In the genomic region with DNA sequence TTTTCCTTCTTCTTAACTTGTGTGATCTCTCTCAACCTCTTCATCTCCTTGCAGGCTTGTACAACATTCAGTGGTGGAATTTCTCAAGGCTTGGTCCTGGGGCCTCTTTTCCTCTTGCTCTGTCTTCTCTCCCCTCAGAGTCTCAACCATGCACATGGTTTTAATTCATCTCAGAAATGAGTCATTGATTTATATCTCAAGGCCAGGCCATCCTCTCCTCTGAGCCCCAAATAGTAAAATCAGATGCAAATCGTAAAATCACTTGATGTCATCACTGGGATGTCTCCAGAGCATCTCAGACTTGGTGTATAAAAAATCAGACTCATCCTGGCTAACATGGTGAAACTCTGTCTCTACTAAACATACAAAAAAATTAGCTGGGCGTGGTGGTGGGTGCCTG, we compare ENCODE assay signal across 19 cellular contexts.
DNase-seq lines count a peak whose midpoint lies in the region; TF ChIP-seq lines count a peak whose summit lies in the region.
"Had no signal": no experiment of that assay in that cellular context is flagged by ENCODE, and none has a peak within 500 bp of the region (broad histone marks: within the 10 kb centered on the region; RNA-seq: fewer than 3 reads in every experiment).

No MANE protein-coding gene starts in this region.

- H3K4me1 ChIP-seq in adipocyte (ENCODE audit: control insufficient read depth, insufficient read depth, low read length), result peaks cover 48% of the 10 kb centered on the region
- H3K4me1 ChIP-seq: A549, BE2C, Peyer's patch had no signal

- H3K27me3 ChIP-seq in adipocyte (replicated peaks; ENCODE audit: control insufficient read depth, insufficient read depth, low read length), result no peaks in the 10 kb centered on the region
- H3K27me3 ChIP-seq: Peyer's patch had no signal

- no peaks in the 10 kb centered on the region for H3K36me3 ChIP-seq in adipocyte (ENCODE audit: control insufficient read depth, insufficient read depth, low read length, severe bottlenecking)
- H3K36me3 ChIP-seq: BE2C, Peyer's patch had no signal

- peak; percentile 90 for DNase-seq in AG09309 (ENCODE audit: low read depth)
- peak; percentile 85 for DNase-seq in GM04504 (ENCODE audit: low read depth)
- peak; percentile 19 for DNase-seq in adipocyte (ENCODE audit: low read depth)
- peak; percentile 6 for DNase-seq in iris pigment epithelial cell (ENCODE audit: low read depth)
- no peak for DNase-seq in stimulated activated CD4-positive, alpha-beta T cell treated with anti-CD3 and anti-CD28 coated beads, Interleukin-4, amount 100 ng/mL, for 1 hour
- no peak for DNase-seq in foreskin melanocyte
- DNase-seq in NCI-H1417 (lab: John Stamatoyannopoulos, UW), result no peak
- DNase-seq in NCI-H2227 treated with DMSO at 0.1 percent for 48 hours (lab: John Stamatoyannopoulos, UW), result no peak
- DNase-seq: BE2C; CD8-positive, alpha-beta T cell; DND-41; KBM-7; NCI-H1048; NCI-H1694; NCI-H446; Peyer's patch; SHP77 treated with DMSO at 0.1 percent for 48 hours had no signal

- no peak for TF ChIP-seq CTCF in AG09309 (IDR thresholded peaks at IDR 0.05; ENCODE audit: control insufficient read depth, insufficient read depth, low read depth, low read length, missing control alignments)

- H3K9ac ChIP-seq in adipocyte (ENCODE audit: low read length), result no peak overlapping the region

- no peak overlapping the region for H3K4me3 ChIP-seq in AG09309 (ENCODE audit: control insufficient read depth, low read depth, low read length)
- H3K4me3 ChIP-seq in adipocyte (ENCODE audit: low read length), result no peak overlapping the region
- H3K4me3 ChIP-seq: A549, GM12878, Peyer's patch had no signal

- H3K9me3 ChIP-seq in adipocyte (ENCODE audit: control insufficient read depth, low read length), result no peaks in the 10 kb centered on the region
- H3K9me3 ChIP-seq: A549, BE2C, Peyer's patch had no signal

Comparison
In these comparisons a context has a peak if more than half of its experiments do, and no peak if none do; other contexts are left out.
1. DNase-seq: peak in AG09309 (single experiment), GM04504 (single experiment), adipocyte (single experiment) and iris pigment epithelial cell (single experiment); none in stimulated activated CD4-positive, alpha-beta T cell treated with anti-CD3 and anti-CD28 coated beads, Interleukin-4, amount 100 ng/mL, for 1 hour (single experiment), foreskin melanocyte (single experiment), NCI-H1417 (0 of 3) and NCI-H2227 treated with DMSO at 0.1 percent for 48 hours (single experiment).